8 cellular contexts compared by ENCODE assay signal in genomic region chr9:120579750-120580590, GRCh38. TPM values are rescaled to one million over a fixed set of nuclear protein-coding genes. Genes with fewer than 3 reads are reported as not detected.
A peak's percentile ranks its signal among the peaks of the same experiment; 100 is the strongest.
DNase-seq lines count a peak whose midpoint lies in the region; ATAC-seq and TF ChIP-seq lines count a peak whose summit lies in the region.

Gene CDK5RAP2, minus strand, starts transcription at chr9:120580167. Its CDS starts 189 bp downstream, at chr9:120579978.

- peak within 1 kb of the TSS; percentile 97 for H3K4me3 Mint-ChIP-seq in activated naive CD8-positive, alpha-beta T cell treated with anti-CD3 and anti-CD28 coated beads, Interleukin-2, amount 10 ng/mL, durations not matched to agents 7 days and 5 days
- peak within 1 kb of the TSS; percentile 94 for H3K4me3 Mint-ChIP-seq in osteocyte (ENCODE audit: unreplicated experiment)

- no peaks in the 10 kb centered on the region for H3K9me2 ChIP-seq in SU-DHL-6 (replicated peaks; ENCODE audit: insufficient read depth, low read length)

- H4K20me1 ChIP-seq in SU-DHL-6 (ENCODE audit: low read depth, low read length) = no peaks in the 10 kb centered on the region; the same call in 1 of the 2 replicates

- peaks cover 16% of the 10 kb centered on the region for H3K36me3 Mint-ChIP-seq in activated naive CD8-positive, alpha-beta T cell treated with anti-CD3 and anti-CD28 coated beads, Interleukin-2, amount 10 ng/mL, durations not matched to agents 7 days and 5 days
- no peaks in the 10 kb centered on the region for H3K36me3 Mint-ChIP-seq in osteocyte (ENCODE audit: unreplicated experiment)

- no peaks in the 10 kb centered on the region for H3K9me3 ChIP-seq in SU-DHL-6 (ENCODE audit: insufficient read depth, low read length)
- no peaks in the 10 kb centered on the region for H3K9me3 ChIP-seq in thymus (ENCODE audit: control insufficient read depth)

- H3K36me3 ChIP-seq in SU-DHL-6 (ENCODE audit: low read length) (no peaks in the 10 kb centered on the region), thymus (ENCODE audit: control insufficient read depth, insufficient read depth) (no peaks in the 10 kb centered on the region)

- H3K79me2 ChIP-seq in SU-DHL-6 (ENCODE audit: insufficient read depth, low read length) = peaks cover 54% of the 10 kb centered on the region

- no peaks in the 10 kb centered on the region for H3K27me3 ChIP-seq in SU-DHL-6 (ENCODE audit: low read length)
- no peaks in the 10 kb centered on the region for H3K27me3 ChIP-seq in thymus (ENCODE audit: control insufficient read depth, insufficient read depth)

- H3K27ac Mint-ChIP-seq in activated naive CD8-positive, alpha-beta T cell treated with anti-CD3 and anti-CD28 coated beads, Interleukin-2, amount 10 ng/mL, durations not matched to agents 7 days and 5 days = peak within 1 kb of the TSS; percentile 94
- peak within 1 kb of the TSS; percentile 91 for H3K27ac Mint-ChIP-seq in osteocyte (ENCODE audit: unreplicated experiment)

- intact Hi-C loops in head of caudate nucleus (cut with DNase I) = no loop called here

- DNase-seq in NCI-H128 (lab: John Stamatoyannopoulos, UW; ENCODE audit: unreplicated experiment) (peak; percentile 96), head of caudate nucleus (peak; percentile 89 to 99 (median 95)), osteocyte (ENCODE audit: extremely low spot score, unreplicated experiment) (peak; percentile 98)
- peak; percentile 87 for DNase-seq in activated naive CD8-positive, alpha-beta T cell treated with anti-CD3 and anti-CD28 coated beads, Interleukin-2, amount 10 ng/mL, durations not matched to agents 7 days and 5 days

- no peak for TF ChIP-seq CTCF in SU-DHL-6 (IDR thresholded peaks at IDR 0.05; ENCODE audit: insufficient read depth, low read length, poor library complexity, severe bottlenecking)
- no peak for TF ChIP-seq CTCF in osteocyte (IDR thresholded peaks at IDR 0.05)

- 4% methylated on average over 53 of the region's 53 CpGs for WGBS in thymus

- H3K4me2 ChIP-seq in SU-DHL-6 (ENCODE audit: low read depth, low read length, poor library complexity, severe bottlenecking) = peak within 1 kb of the TSS; percentile 62

- POLR2A ChIA-PET in activated naive CD8-positive, alpha-beta T cell treated with anti-CD3 and anti-CD28 coated beads, Interleukin-2, amount 10 ng/mL, durations not matched to agents 7 days and 5 days (lab: Charles Lee) = no interaction called here

- H3K27ac ChIP-seq in SU-DHL-6 (ENCODE audit: low read depth, low read length) (peak within 1 kb of the TSS; percentile 74), thymus (ENCODE audit: low read depth) (peak within 1 kb of the TSS; percentile 53)

- H3K27me3 Mint-ChIP-seq in activated naive CD8-positive, alpha-beta T cell treated with anti-CD3 and anti-CD28 coated beads, Interleukin-2, amount 10 ng/mL, durations not matched to agents 7 days and 5 days = no peaks in the 10 kb centered on the region
- no peaks in the 10 kb centered on the region for H3K27me3 Mint-ChIP-seq in osteocyte (ENCODE audit: unreplicated experiment)

- peak within 1 kb of the TSS; percentile 94 for H3K4me3 ChIP-seq in SU-DHL-6 (ENCODE audit: insufficient read depth, low read length, poor library complexity, severe bottlenecking)
- H3K4me3 ChIP-seq in thymus (ENCODE audit: low read length) = peak within 1 kb of the TSS; percentile 93

- TF ChIP-seq POLR2A in GM10847 (IDR thresholded peaks at IDR 0.05; ENCODE audit: extremely low read depth, insufficient read length) = peak; percentile 38

- ATAC-seq in HG02678 (IDR thresholded peaks at IDR 0.05; ENCODE audit: unreplicated experiment) = peak; percentile 93
- peak; percentile 99 for ATAC-seq in activated naive CD8-positive, alpha-beta T cell treated with anti-CD3 and anti-CD28 coated beads, Interleukin-2, amount 10 ng/mL, durations not matched to agents 7 days and 5 days (ENCODE audit: low read depth)

- peaks cover 4% of the 10 kb centered on the region; the same call in 1 of the 2 replicates for H3F3A ChIP-seq in SU-DHL-6 (ENCODE audit: insufficient read depth)

- peak within 1 kb of the TSS; percentile 95 for H2AFZ ChIP-seq in SU-DHL-6 (ENCODE audit: low read depth, low read length, severe bottlenecking)

- peak within 1 kb of the TSS; percentile 93 for H3K9ac ChIP-seq in SU-DHL-6 (ENCODE audit: low read length)

- peaks cover 3% of the 10 kb centered on the region for H3K9me3 Mint-ChIP-seq in activated naive CD8-positive, alpha-beta T cell treated with anti-CD3 and anti-CD28 coated beads, Interleukin-2, amount 10 ng/mL, durations not matched to agents 7 days and 5 days
- no peaks in the 10 kb centered on the region for H3K9me3 Mint-ChIP-seq in osteocyte (ENCODE audit: unreplicated experiment)

- H3K4me1 ChIP-seq in thymus (ENCODE audit: control insufficient read depth, insufficient read depth, low read length) = peaks cover 14% of the 10 kb centered on the region

- H3K4me1 Mint-ChIP-seq in activated naive CD8-positive, alpha-beta T cell treated with anti-CD3 and anti-CD28 coated beads, Interleukin-2, amount 10 ng/mL, durations not matched to agents 7 days and 5 days = peaks cover 33% of the 10 kb centered on the region
- peaks cover 20% of the 10 kb centered on the region for H3K4me1 Mint-ChIP-seq in osteocyte (ENCODE audit: unreplicated experiment)

RNA-seq across cellular contexts. Expression of gene CDK5RAP2, which starts in this region (rescaled TPM):
- total RNA-seq in activated naive CD8-positive, alpha-beta T cell treated with anti-CD3 and anti-CD28 coated beads, Interleukin-2, amount 10 ng/mL, durations not matched to agents 7 days and 5 days = 100 to 1,000 TPM; 113 TPM
- 42.0 and 48.7 TPM in 2 replicates for total RNA-seq in osteocyte
- 44.0 TPM for polyA plus RNA-seq in thymus

Comparison
In these comparisons a context has a peak if more than half of its experiments do, and no peak if none do; other contexts are left out.
1. Peak in every context shown above with its lines: DNase-seq, ATAC-seq, H3K4me3 ChIP-seq and H3K27ac ChIP-seq.